Comparison of ENCODE assay signal across 18 cellular contexts in the genomic region with DNA sequence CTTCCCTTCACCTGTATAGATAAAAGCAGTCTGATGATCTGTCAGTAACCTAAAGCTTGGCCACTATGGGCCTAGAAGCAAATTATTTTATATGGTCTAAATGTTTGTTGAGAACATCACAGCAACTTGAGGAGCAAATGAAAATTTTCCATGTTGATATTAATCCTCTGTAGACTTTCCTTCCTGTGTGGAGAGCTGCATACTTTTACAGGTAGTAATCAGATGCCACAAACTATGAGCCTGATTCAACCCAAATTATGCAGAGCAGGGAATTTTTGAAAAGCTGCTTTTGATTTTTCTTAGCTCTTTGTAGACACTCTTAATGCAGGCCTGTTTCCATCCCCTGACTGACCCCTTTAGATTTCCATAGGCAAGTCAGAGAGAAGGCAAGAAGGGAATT. TPM values are rescaled to one million over a fixed set of nuclear protein-coding genes. Genes with fewer than 3 reads are reported as not detected.
DNase-seq lines count a peak whose midpoint lies in the region; ATAC-seq and TF ChIP-seq lines count a peak whose summit lies in the region.
"Had no signal": no experiment of that assay in that cellular context is flagged by ENCODE, and none has a peak within 500 bp of the region (broad histone marks: within the 10 kb centered on the region; RNA-seq: fewer than 3 reads in every experiment).

No MANE protein-coding gene starts in this region.

- H3K9ac ChIP-seq in neural progenitor cell = no peak overlapping the region
- H3K9ac ChIP-seq: BLaER1, GM23248 had no signal

- no peaks in the 10 kb centered on the region for H3K36me3 ChIP-seq in neural progenitor cell
- H3K36me3 ChIP-seq in A673 (ENCODE audit: insufficient read depth, low read length, poor library complexity, severe bottlenecking) = no peaks in the 10 kb centered on the region
- H3K36me3 ChIP-seq: BLaER1, HAP-1 had no signal

- no peak for ATAC-seq in sciatic nerve

- CTCF ChIA-PET in A673 (lab: Charles Lee) = no interaction called here

- H3K27ac Mint-ChIP-seq in neural progenitor cell = peak overlapping the region; percentile 13
- H3K27ac Mint-ChIP-seq: CD14-positive monocyte; CD4-positive, alpha-beta memory T cell had no signal

- peaks cover 43% of the 10 kb centered on the region for H3F3A ChIP-seq in neural progenitor cell (ENCODE audit: low read depth)

- no peak overlapping the region for H3K4me2 ChIP-seq in neural progenitor cell
- H3K4me2 ChIP-seq: BLaER1 had no signal

- no peak overlapping the region for H2AFZ ChIP-seq in neural progenitor cell (replicated peaks)
- H2AFZ ChIP-seq: GM23248 had no signal

- H3K79me2 ChIP-seq in neural progenitor cell (ENCODE audit: low read depth) = no peaks in the 10 kb centered on the region

- H3K4me1 Mint-ChIP-seq in neural progenitor cell = peaks cover 91% of the 10 kb centered on the region
- H3K4me1 Mint-ChIP-seq: CD14-positive monocyte; CD4-positive, alpha-beta memory T cell had no signal

- no peak overlapping the region for H3K4me3 ChIP-seq in neural progenitor cell
- no peak overlapping the region for H3K4me3 ChIP-seq in A673 (ENCODE audit: low read depth, low read length, poor library complexity, severe bottlenecking)
- H3K4me3 ChIP-seq: BLaER1, GM23248, HAP-1 had no signal

- BruUV-seq in A673 (replicated peaks; lab: Mats Ljungman, UMichigan) = no TSS peak

- DNase-seq in AG08395 (ENCODE audit: low spot score) (peak; percentile 27), EL (peak; percentile 29), NCI-H226 (peak; percentile 38), neural progenitor cell (ENCODE audit: low spot score) (no peak), NCI-H524 (lab: John Stamatoyannopoulos, UW) (no peak), A673 (ENCODE audit: low spot score) (no peak), sciatic nerve (ENCODE audit: low spot score) (no peak), NOMO-1 (lab: John Stamatoyannopoulos, UW; ENCODE audit: unreplicated experiment in 2 of 2) (no peak)
- DNase-seq: 8988T; CD4-positive, alpha-beta memory T cell; DMS153; DMS79; GM23248 had no signal

- H3K4me3 Mint-ChIP-seq in neural progenitor cell = no peak overlapping the region
- H3K4me3 Mint-ChIP-seq: CD4-positive, alpha-beta memory T cell had no signal

- intact Hi-C loops in A673 (cut with micrococcal nuclease; ENCODE audit: unreplicated experiment) = no loop called here
- intact Hi-C loops in sciatic nerve (cut with DNase I) = loop anchor here (5.0 kb wide), 1 partner anchor 1776 kb away; no protein-coding TSS in a partner anchor

- peaks cover 10% of the 10 kb centered on the region for H3K27me3 Mint-ChIP-seq in neural progenitor cell (ENCODE audit: insufficient read depth, low read depth)

- H3K4me1 ChIP-seq in neural progenitor cell (peaks cover 30% of the 10 kb centered on the region), A673 (ENCODE audit: insufficient read depth, low read length, poor library complexity, severe bottlenecking) (no peaks in the 10 kb centered on the region)
- H3K4me1 ChIP-seq: BLaER1 had no signal

- H3K27me3 ChIP-seq in neural progenitor cell (peaks cover 94% of the 10 kb centered on the region), A673 (replicated peaks; ENCODE audit: insufficient read depth, low read depth, low read length, poor library complexity) (no peaks in the 10 kb centered on the region)
- H3K27me3 ChIP-seq: BLaER1 had no signal

- no peaks in the 10 kb centered on the region for H3K9me3 Mint-ChIP-seq in neural progenitor cell

- H4K20me1 ChIP-seq in neural progenitor cell (ENCODE audit: low read depth) = peaks cover 15% of the 10 kb centered on the region
- H4K20me1 ChIP-seq: BLaER1 had no signal

- no peak for TF ChIP-seq CTCF in neural progenitor cell (IDR thresholded peaks at IDR 0.05)
- no peak for TF ChIP-seq CTCF in A673 (conservative IDR thresholded peaks at IDR 0.05; ENCODE audit: low read depth, low read length)

- no peak overlapping the region for H3K27ac ChIP-seq in neural progenitor cell
- no peak overlapping the region for H3K27ac ChIP-seq in A673 (ENCODE audit: low read depth, low read length, poor library complexity, severe bottlenecking)
- H3K27ac ChIP-seq: BLaER1, GM23248, HL-60 had no signal

- H3K36me3 Mint-ChIP-seq in neural progenitor cell = peaks cover 78% of the 10 kb centered on the region
- H3K36me3 Mint-ChIP-seq: CD14-positive monocyte; CD4-positive, alpha-beta memory T cell had no signal

- POLR2A ChIA-PET in A673 (lab: Charles Lee; ENCODE audit: low non-redundant PET) = no interaction called here

- no peaks in the 10 kb centered on the region for H3K9me3 ChIP-seq in neural progenitor cell (ENCODE audit: low read depth)
- H3K9me3 ChIP-seq in A673 (ENCODE audit: low read depth, low read length, poor library complexity, severe bottlenecking) = no peaks in the 10 kb centered on the region
- H3K9me3 ChIP-seq: BLaER1, HAP-1 had no signal

RNA-seq across cellular contexts. Expression of a gene that starts 17.3 kb away (rescaled TPM):
- 4.6 and 4.9 TPM in 2 replicates for total RNA-seq in neural progenitor cell (ENCODE audit: low replicate concordance)
- total RNA-seq in A673 (2021) = 39.3 and 47.2 TPM in 2 replicates
- total RNA-seq in sciatic nerve = not detected
- total RNA-seq: CD4-positive, alpha-beta memory T cell; GM23248; HT1080 had no signal

Comparison
In these comparisons a context has a peak if more than half of its experiments do, and no peak if none do; other contexts are left out.
1. DNase-seq: peak in AG08395 (single experiment), EL (single experiment) and NCI-H226 (single experiment); none in neural progenitor cell (single experiment), NCI-H524 (0 of 2), A673 (single experiment), sciatic nerve (single experiment) and NOMO-1 (0 of 2).